ENCODE assay signal across 8 cellular contexts in the genomic region with DNA sequence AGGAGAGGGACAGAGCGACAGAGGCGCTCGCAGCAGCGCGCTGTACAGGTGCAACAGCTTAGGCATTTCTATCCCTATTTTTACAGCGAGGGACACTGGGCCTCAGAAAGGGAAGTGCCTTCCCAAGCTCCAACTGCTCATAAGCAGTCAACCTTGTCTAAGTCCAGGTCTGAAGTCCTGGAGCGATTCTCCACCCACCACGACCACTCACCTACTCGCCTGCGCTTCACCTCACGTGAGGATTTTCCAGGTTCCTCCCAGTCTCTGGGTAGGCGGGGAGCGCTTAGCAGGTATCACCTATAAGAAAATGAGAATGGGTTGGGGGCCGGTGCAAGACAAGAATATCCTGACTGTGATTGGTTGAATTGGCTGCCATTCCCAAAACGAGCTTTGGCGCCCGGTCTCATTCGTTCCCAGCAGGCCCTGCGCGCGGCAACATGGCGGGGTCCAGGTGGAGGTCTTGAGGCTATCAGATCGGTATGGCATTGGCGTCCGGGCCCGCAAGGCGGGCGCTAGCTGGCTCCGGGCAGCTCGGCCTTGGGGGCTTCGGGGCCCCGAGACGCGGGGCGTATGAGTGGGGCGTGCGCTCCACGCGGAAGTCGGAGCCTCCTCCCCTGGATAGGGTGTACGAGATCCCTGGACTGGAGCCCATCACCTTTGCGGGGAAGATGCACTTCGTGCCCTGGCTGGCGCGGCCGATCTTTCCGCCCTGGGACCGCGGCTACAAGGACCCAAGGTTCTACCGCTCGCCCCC. TPM values are rescaled to one million over a fixed set of nuclear protein-coding genes. Genes with fewer than 3 reads are reported as not detected.
DNase-seq lines count a peak whose midpoint lies in the region; ATAC-seq and TF ChIP-seq lines count a peak whose summit lies in the region.

A gene with protein sequence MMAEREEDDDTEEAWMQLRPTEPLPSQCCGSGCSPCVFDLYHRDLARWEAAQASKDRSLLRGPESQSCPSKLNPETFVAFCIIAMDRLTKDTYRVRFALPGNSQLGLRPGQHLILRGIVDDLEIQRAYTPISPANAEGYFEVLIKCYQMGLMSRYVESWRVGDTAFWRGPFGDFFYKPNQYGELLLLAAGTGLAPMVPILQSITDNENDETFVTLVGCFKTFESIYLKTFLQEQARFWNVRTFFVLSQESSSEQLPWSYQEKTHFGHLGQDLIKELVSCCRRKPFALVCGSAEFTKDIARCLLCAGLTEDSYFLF (minus strand): TSS at position 266 of the 754 bp plus-strand sequence. CDS start 4,414 bp downstream, outside the sequence.
A gene (plus strand): TSS at position 403 of the 754 bp plus-strand sequence. CDS start 77 bp downstream, at position 480.

- no peaks in the 10 kb centered on the region for H3K27me3 ChIP-seq in adipocyte (replicated peaks; ENCODE audit: control insufficient read depth, insufficient read depth, low read length)
- H3K27me3 ChIP-seq in heart right ventricle: no peaks in the 10 kb centered on the region

- peak within 1 kb of the TSS in 9 of 10 donors; percentile 60 to 90 (median 81) for H3K27ac ChIP-seq in heart right ventricle

- H3K36me3 ChIP-seq in adipocyte (ENCODE audit: control insufficient read depth, insufficient read depth, low read length, severe bottlenecking): peaks cover 14% of the 10 kb centered on the region
- peaks cover 0 to 38% (median 0%) of the 10 kb centered on the region in 9 donors for H3K36me3 ChIP-seq in heart right ventricle

- H3K4me1 ChIP-seq in adipocyte (ENCODE audit: control insufficient read depth, insufficient read depth, low read length): peaks cover 19% of the 10 kb centered on the region
- peaks cover 6 to 32% (median 20%) of the 10 kb centered on the region in 9 donors for H3K4me1 ChIP-seq in heart right ventricle

- peak within 1 kb of the TSS; percentile 98 for H3K4me3 ChIP-seq in adipocyte (ENCODE audit: low read length)
- peak within 1 kb of the TSS; percentile 68 to 100 (median 84) for H3K4me3 ChIP-seq in heart right ventricle

- WGBS in heart right ventricle, 2 donors: 0% methylated on average over 51 of the region's 51 CpGs

- H3K9ac ChIP-seq in adipocyte (ENCODE audit: low read length): peak within 1 kb of the TSS; percentile 89

- no peaks in the 10 kb centered on the region for H3K27me3 Mint-ChIP-seq in type B pancreatic cell

- H3K9me3 Mint-ChIP-seq in type B pancreatic cell: no peaks in the 10 kb centered on the region

- ATAC-seq in HG02852 (IDR thresholded peaks at IDR 0.05; ENCODE audit: unreplicated experiment) (peak; percentile 96), heart right ventricle (peak; percentile 97 to 100 (median 99))

- TF ChIP-seq CTCF in GM13976 (IDR thresholded peaks at IDR 0.05; ENCODE audit: borderline replicate concordance, control extremely low read depth, extremely low read depth, insufficient read depth, missing control alignments) (no peak), heart right ventricle (IDR thresholded peaks at IDR 0.05) (no peak), type B pancreatic cell (conservative IDR thresholded peaks at IDR 0.05) (no peak)

- peak within 1 kb of the TSS; percentile 97 for H3K4me3 Mint-ChIP-seq in type B pancreatic cell

- H3K27ac Mint-ChIP-seq in type B pancreatic cell: peak within 1 kb of the TSS; percentile 87

- no peaks in the 10 kb centered on the region for H3K36me3 Mint-ChIP-seq in type B pancreatic cell

- peaks cover 24% of the 10 kb centered on the region for H3K4me1 Mint-ChIP-seq in type B pancreatic cell (ENCODE audit: unreplicated experiment)

- DNase-seq in GM13976 (ENCODE audit: low spot score) (peak; percentile 98), NCI-H1436 treated with DMSO at 0.1 percent for 48 hours (lab: John Stamatoyannopoulos, UW) (peak; percentile 90), T follicular helper cell (ENCODE audit: low read depth) (peak; percentile 84), adipocyte (ENCODE audit: low read depth) (peak; percentile 98), heart right ventricle (peak; percentile 85 to 98), pons (ENCODE audit: low spot score) (peak; percentile 95), type B pancreatic cell (ENCODE audit: extremely low spot score, unreplicated experiment) (peak; percentile 90)

- H3K9me3 ChIP-seq in adipocyte (ENCODE audit: control insufficient read depth, low read length) (no peaks in the 10 kb centered on the region), heart right ventricle (no peaks in the 10 kb centered on the region)

- intact Hi-C loops in heart right ventricle (cut with DNase I): loop anchor here in 5 of 10 donors (1.0 to 10.0 kb wide), 7 partner anchors 77 to 289 kb away; a partner anchor contains a TSS

- in situ Hi-C loops in GM13976 (cut with MboI; ENCODE audit: low sequenced_read_pairs, unreplicated experiment): no loop called here

RNA-seq across cellular contexts. Expression of the first gene that starts in this region (rescaled TPM):
- total RNA-seq in heart right ventricle: 1 to 10 TPM; 3.2 to 8.3 (median 5.8) TPM
- 1 to 10 TPM in 1 of 2 donors, under 1 TPM in 1; 0.99 to 2.5 TPM for polyA plus RNA-seq in heart right ventricle
- total RNA-seq in type B pancreatic cell (ENCODE audit: low replicate concordance): 10.3 and 10.9 TPM in 2 replicates

RNA-seq across cellular contexts. Expression of the second gene that starts in this region (rescaled TPM):
- total RNA-seq in heart right ventricle: 10 to 100 TPM; 82.2 to 97.4 (median 90.2) TPM
- 10 to 100 TPM; 33.0 to 75.2 TPM for polyA plus RNA-seq in heart right ventricle
- total RNA-seq in type B pancreatic cell (ENCODE audit: low replicate concordance): 77.9 and 78.4 TPM in 2 replicates

Comparison
In these comparisons a context has a peak if more than half of its experiments do, and no peak if none do; other contexts are left out.
1. Peak in every context shown above with its lines: DNase-seq, ATAC-seq, H3K4me3 ChIP-seq and H3K27ac ChIP-seq.